Comparison of ENCODE assay signal across 25 cellular contexts in the genomic region with DNA sequence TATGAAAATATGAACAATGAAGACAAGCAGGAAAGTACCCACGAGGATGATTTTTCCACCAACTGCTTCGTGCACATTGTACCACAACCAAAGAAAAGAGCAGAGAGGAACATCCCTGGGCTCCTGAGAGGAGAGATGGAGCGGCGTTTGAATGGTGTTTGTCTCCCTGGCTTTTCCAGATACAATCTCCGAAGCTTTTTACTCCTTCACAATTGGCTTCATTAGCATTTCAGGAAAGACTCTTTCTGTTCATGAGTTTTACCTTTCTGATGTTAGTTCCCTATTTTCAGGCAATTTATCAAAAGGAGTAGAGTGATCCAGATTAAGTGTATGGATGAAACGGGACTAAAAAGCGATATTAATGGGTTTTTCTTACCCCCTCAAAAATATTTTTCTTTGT. TPM values are rescaled to one million over a fixed set of nuclear protein-coding genes. Genes with fewer than 3 reads are reported as not detected.
A peak's percentile ranks its signal among the peaks of the same experiment; 100 is the strongest.
DNase-seq lines count a peak whose midpoint lies in the region; ATAC-seq, FAIRE-seq and TF ChIP-seq lines count a peak whose summit lies in the region.
"Had no signal": no experiment of that assay in that cellular context is flagged by ENCODE, and none has a peak within 500 bp of the region (broad histone marks: within the 10 kb centered on the region; RNA-seq: fewer than 3 reads in every experiment).

No MANE protein-coding gene starts in this region.

- no TSS peak for BruUV-seq in K562 (replicated peaks; lab: Mats Ljungman, UMichigan)

- H3K4me1 ChIP-seq in OCI-LY3 (ENCODE audit: low read length) (peaks cover 85% of the 10 kb centered on the region), K562 (replicated peaks in 1 of 2; ENCODE audit: control insufficient read depth in 2 of 2, insufficient read depth in 2 of 2, low read length in 2 of 2) (peaks cover 4 to 7% of the 10 kb centered on the region in 2 experiments; a peak in 3 of 5 replicates)
- H3K4me1 ChIP-seq: BE2C had no signal

- intact Hi-C loops in K562 (cut with micrococcal nuclease) = no loop called here

- no peak for FAIRE-seq in K562 (lab: Jason Lieb, UNC)
- FAIRE-seq: A204.1, GM12878, H54 had no signal

- no peaks in the 10 kb centered on the region for H3K79me2 ChIP-seq in OCI-LY3 (ENCODE audit: low read length)
- no peaks in the 10 kb centered on the region for H3K79me2 ChIP-seq in K562 (ENCODE audit: control insufficient read depth, insufficient read depth, low read length)

- POLR2A ChIA-PET in K562 (lab: Yijun Ruan, JAX) = no interaction called here

- H3K4me3 ChIP-seq in OCI-LY3 (ENCODE audit: low read length) (no peak overlapping the region), K562 (no peak overlapping the region)
- H3K4me3 ChIP-seq: BLaER1 treated with 17β-estradiol and CSF1 and Interleukin-3, amounts not matched to agents 10 nM and 100 nM; GM12878 had no signal

- no peak for TF ChIP-seq POLR2A in K562 (conservative IDR thresholded peaks at IDR 0.05)

- peak overlapping the region; percentile 39 for H3K4me2 ChIP-seq in OCI-LY3 (ENCODE audit: low read length)
- no peak overlapping the region for H3K4me2 ChIP-seq in K562 (ENCODE audit: insufficient read depth, low read length)
- H3K4me2 ChIP-seq: BLaER1 treated with 17β-estradiol and CSF1 and Interleukin-3, amounts not matched to agents 10 nM and 100 nM had no signal

- H3K36me3 ChIP-seq in OCI-LY3 (replicated peaks; ENCODE audit: low read depth, low read length) = no peaks in the 10 kb centered on the region
- H3K36me3 ChIP-seq in K562 (ENCODE audit: control insufficient read depth, insufficient read depth, low read length) = no peaks in the 10 kb centered on the region
- H3K36me3 ChIP-seq: BE2C; BLaER1 treated with 17β-estradiol and CSF1 and Interleukin-3, amounts not matched to agents 10 nM and 100 nM had no signal

- 0 out of 2 replicates have a peak overlapping the region, but pooled peaks have one; percentile 42 for H3K27ac ChIP-seq in OCI-LY3 (ENCODE audit: low read length)
- no peak overlapping the region for H3K27ac ChIP-seq in K562 (ENCODE audit: extremely low read depth, low read depth, low read length)
- H3K27ac ChIP-seq: 22Rv1; BLaER1 treated with 17β-estradiol and CSF1 and Interleukin-3, amounts not matched to agents 10 nM and 100 nM had no signal

- DNase-seq in activated naive CD4-positive, alpha-beta T cell treated with Interleukin-2 at 50 U/mL for 16 hours = no peak
- DNase-seq in K562 (ENCODE audit: extremely low read depth in 1 of 4, low spot score in 3 of 4) (no peak), NCI-H345 (lab: John Stamatoyannopoulos, UW) (no peak), medulla oblongata (ENCODE audit: extremely low spot score) (no peak), endothelial cell (ENCODE audit: low spot score) (no peak)
- DNase-seq in activated CD4-positive, CD25-positive, alpha-beta regulatory T cell treated with anti-CD3 and anti-CD28 coated beads, Interleukin-2, amount 50 U/mL, for 72 hours = no peak
- DNase-seq: ACHN; AML-193; BE2C; CD4-positive, alpha-beta T cell; CD8-positive, alpha-beta memory T cell; DMS 273 treated with DMSO at 0.1 percent for 48 hours; DMS79; EL; GDM1; GOT3; HCEC 1CT had no signal

- H3K4me1 Mint-ChIP-seq in activated naive CD4-positive, alpha-beta T cell treated with anti-CD3 and anti-CD28 coated beads, Interleukin-2, amount 50 U/mL, for 24 hours = peaks cover 3% of the 10 kb centered on the region
- peaks cover 18% of the 10 kb centered on the region for H3K4me1 Mint-ChIP-seq in endothelial cell (ENCODE audit: unreplicated experiment)

- TF ChIP-seq RAD21 in K562 (CRISPR knock-in tag; conservative IDR thresholded peaks at IDR 0.05 in 1 of 2, IDR thresholded peaks at IDR 0.05 in 1 of 2) = no peak

- no peak for ATAC-seq in K562
- ATAC-seq: GM12878 had no signal

- H3K27ac Mint-ChIP-seq in activated naive CD4-positive, alpha-beta T cell treated with anti-CD3 and anti-CD28 coated beads, Interleukin-2, amount 50 U/mL, for 24 hours = peak overlapping the region; percentile 10
- no peak overlapping the region for H3K27ac Mint-ChIP-seq in endothelial cell (ENCODE audit: unreplicated experiment)
- H3K27ac Mint-ChIP-seq: CD4-positive, alpha-beta T cell; CD8-positive, alpha-beta memory T cell had no signal

- 62% methylated on average over 7 of the region's 7 CpGs for WGBS in K562 (ENCODE audit: insufficient coverage, low coverage, missing lambda C conversion rate)

- in situ Hi-C loops in K562 (cut with MboI) = loop anchor here (5.0 kb wide), 1 partner anchor 188 kb away; no protein-coding TSS in a partner anchor

- H3K9me1 ChIP-seq in K562 (ENCODE audit: control insufficient read depth, insufficient read depth, low read length) = no peaks in the 10 kb centered on the region

- TF ChIP-seq CTCF in OCI-LY3 (IDR thresholded peaks at IDR 0.05; ENCODE audit: low read depth, low read length) (no peak), K562 (IDR thresholded peaks at IDR 0.05 in 2 of 3, conservative IDR thresholded peaks at IDR 0.05 in 1 of 3; ENCODE audit: insufficient read depth in 2 of 3, low read depth in 1 of 3, low read length in 3 of 3) (no peak), endothelial cell (IDR thresholded peaks at IDR 0.05; ENCODE audit: unreplicated experiment) (no peak)

- no peaks in the 10 kb centered on the region for H3K9me3 Mint-ChIP-seq in activated naive CD4-positive, alpha-beta T cell treated with anti-CD3 and anti-CD28 coated beads, Interleukin-2, amount 50 U/mL, for 24 hours
- H3K9me3 Mint-ChIP-seq in endothelial cell (ENCODE audit: unreplicated experiment) = no peaks in the 10 kb centered on the region
- H3K9me3 Mint-ChIP-seq: CD4-positive, alpha-beta T cell; CD8-positive, alpha-beta memory T cell had no signal

- H4K20me1 ChIP-seq in OCI-LY3 (ENCODE audit: insufficient read depth, low read length) (no peaks in the 10 kb centered on the region), K562 (replicated peaks; ENCODE audit: control insufficient read depth, insufficient read depth, low read length) (no peaks in the 10 kb centered on the region)
- H4K20me1 ChIP-seq: BLaER1 treated with 17β-estradiol and CSF1 and Interleukin-3, amounts not matched to agents 10 nM and 100 nM had no signal

- no peaks in the 10 kb centered on the region for H3K36me3 Mint-ChIP-seq in activated naive CD4-positive, alpha-beta T cell treated with anti-CD3 and anti-CD28 coated beads, Interleukin-2, amount 50 U/mL, for 24 hours
- H3K36me3 Mint-ChIP-seq in endothelial cell (ENCODE audit: low read depth, unreplicated experiment) = no peaks in the 10 kb centered on the region
- H3K36me3 Mint-ChIP-seq: CD14-positive monocyte; CD8-positive, alpha-beta memory T cell had no signal

- CTCF ChIA-PET in K562 (lab: Yijun Ruan, JAX; ENCODE audit: low intra/inter-chr PET ratio) = no interaction called here

- H3K27me3 ChIP-seq in OCI-LY3 (ENCODE audit: low read depth, low read length) = no peaks in the 10 kb centered on the region
- no peaks in the 10 kb centered on the region for H3K27me3 ChIP-seq in K562 (ENCODE audit: control insufficient read depth in 2 of 2, insufficient read depth in 2 of 2, low read length in 2 of 2)
- H3K27me3 ChIP-seq: BE2C; BLaER1 treated with 17β-estradiol and CSF1 and Interleukin-3, amounts not matched to agents 10 nM and 100 nM had no signal

- no peak overlapping the region for H2AFZ ChIP-seq in OCI-LY3 (ENCODE audit: low read depth, low read length)
- H2AFZ ChIP-seq in K562 (ENCODE audit: low read depth, low read length) = peak overlapping the region; percentile 28; the same call in 1 of the 2 replicates

- H3K4me3 Mint-ChIP-seq in activated naive CD4-positive, alpha-beta T cell treated with anti-CD3 and anti-CD28 coated beads, Interleukin-2, amount 50 U/mL, for 24 hours = no peak overlapping the region
- H3K4me3 Mint-ChIP-seq in endothelial cell (ENCODE audit: unreplicated experiment) = no peak overlapping the region
- H3K4me3 Mint-ChIP-seq: CD14-positive monocyte; CD4-positive, alpha-beta T cell; CD8-positive, alpha-beta memory T cell had no signal

- TF ChIP-seq EP300 in K562 (IDR thresholded peaks at IDR 0.05; ENCODE audit: low read length) = no peak

- no peaks in the 10 kb centered on the region for H3K9me3 ChIP-seq in OCI-LY3 (ENCODE audit: insufficient read depth, low read length)
- no peaks in the 10 kb centered on the region for H3K9me3 ChIP-seq in K562 (replicated peaks; ENCODE audit: control insufficient read depth, insufficient read depth, low read depth, low read length)
- H3K9me3 ChIP-seq: BE2C; BLaER1 treated with 17β-estradiol and CSF1 and Interleukin-3, amounts not matched to agents 10 nM and 100 nM had no signal

- H3K9ac ChIP-seq in OCI-LY3 (ENCODE audit: low read length) (no peak overlapping the region), K562 (ENCODE audit: insufficient read depth in 1 of 2, low read depth in 2 of 2, low read length in 2 of 2) (no peak overlapping the region)
- H3K9ac ChIP-seq: BLaER1 treated with 17β-estradiol and CSF1 and Interleukin-3, amounts not matched to agents 10 nM and 100 nM had no signal

- H3K27me3 Mint-ChIP-seq in activated naive CD4-positive, alpha-beta T cell treated with anti-CD3 and anti-CD28 coated beads, Interleukin-2, amount 50 U/mL, for 24 hours = no peaks in the 10 kb centered on the region
- peaks cover 2% of the 10 kb centered on the region for H3K27me3 Mint-ChIP-seq in endothelial cell (ENCODE audit: unreplicated experiment)
- H3K27me3 Mint-ChIP-seq: CD4-positive, alpha-beta T cell had no signal

TF ChIP-seq in K562, 482 proteins besides CTCF, POLR2A, EP300 and RAD21 (continues in another document):
- TF ChIP-seq CC2D1A (IDR thresholded peaks at IDR 0.05) = no peak
- no peak for TF ChIP-seq ZNF644 (tag; IDR thresholded peaks at IDR 0.05; ENCODE audit: low read depth)
- TF ChIP-seq NFIC (IDR thresholded peaks at IDR 0.05) = no peak

RNA-seq across cellular contexts. Expression of a gene that starts 49.3 kb away (rescaled TPM):
- not detected in 2 replicates for total RNA-seq in K562 (2011; cell fraction: chromatin; rRNA removed; ENCODE audit: low replicate concordance)
- not detected in 2 replicates for total RNA-seq in K562 (2011; cell fraction: nucleolus; rRNA removed)
- total RNA-seq in K562 (2011; cell fraction: nucleoplasm; rRNA removed) = not detected in 2 replicates
- total RNA-seq in K562 (2014; rRNA removed) (not detected in 2 replicates), K562 (2014; rRNA removed; fragmentation: Illumina TruSeq; extraction: Trizol) (not detected in 2 replicates), K562 (2015; rRNA removed; fragmentation: Illumina TruSeq; extraction: Trizol) (not detected in 2 replicates), K562 (2021) (not detected in 2 replicates), endothelial cell (ENCODE audit: unreplicated experiment) (not detected)
- polyA plus RNA-seq in K562 (2011; rRNA removed) (not detected in 2 replicates), K562 (2014; fragmentation: Illumina TruSeq; extraction: Trizol) (not detected in 2 replicates), K562 (2014; fragmentation: Nextera tagmentation; extraction: Ambion mirVana) (not detected), K562 (2014; rRNA removed) (not detected in 2 replicates)
- polyA plus RNA-seq in K562 (2011; cell fraction: cytosol; rRNA removed) = not detected in 2 replicates
- not detected in 2 replicates for polyA plus RNA-seq in K562 (2011; cell fraction: nucleus; rRNA removed)
- not detected in 2 replicates for polyA plus RNA-seq in K562 (2012)
- polyA minus RNA-seq in K562 (2011; rRNA and poly(A)+ RNA removed) = not detected in 2 replicates
- not detected in 2 replicates for polyA minus RNA-seq in K562 (2011; cell fraction: cytosol; rRNA and poly(A)+ RNA removed)
- polyA minus RNA-seq in K562 (2011; cell fraction: nucleus; rRNA and poly(A)+ RNA removed) = not detected in 2 replicates
- total RNA-seq: CD4-positive, alpha-beta T cell; CD8-positive, alpha-beta memory T cell; GM12878 had no signal
- polyA plus RNA-seq: CD14-positive monocyte; CD8-positive, alpha-beta memory T cell; GM12878 had no signal
